8 cellular contexts compared by ENCODE assay signal in the genomic region with DNA sequence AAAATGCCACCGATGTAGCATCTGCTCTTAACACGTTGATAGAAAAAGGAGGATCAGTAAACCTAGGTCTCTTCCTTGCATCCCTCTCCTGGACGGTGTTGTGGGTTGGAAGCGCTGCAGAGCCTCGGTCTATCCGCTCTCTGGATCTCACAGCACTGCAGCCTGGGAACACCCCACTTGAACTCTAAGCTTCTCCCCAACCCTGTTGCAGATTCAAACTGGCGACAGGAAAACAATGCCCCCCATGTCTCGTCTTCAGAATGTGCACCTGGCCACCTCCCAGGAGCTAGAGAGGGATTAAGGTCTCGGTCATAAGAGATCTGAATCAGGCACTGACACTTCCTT. TPM values are rescaled to one million over a fixed set of nuclear protein-coding genes. Genes with fewer than 3 reads are reported as not detected.
DNase-seq lines count a peak whose midpoint lies in the region; ATAC-seq lines count a peak whose summit lies in the region.

No MANE protein-coding gene starts in this region.

- no peaks in the 10 kb centered on the region for H3K9me3 Mint-ChIP-seq in activated naive CD4-positive, alpha-beta T cell treated with anti-CD3 and anti-CD28 coated beads, Interleukin-2, amount 50 U/mL, for 24 hours
- no peaks in the 10 kb centered on the region for H3K9me3 Mint-ChIP-seq in immature natural killer cell
- peaks cover 6% of the 10 kb centered on the region for H3K9me3 Mint-ChIP-seq in stimulated activated effector memory CD8-positive, alpha-beta T cell treated with anti-CD3 and anti-CD28 coated beads, Interleukin-12 subunit alpha, Interleukin-12 subunit beta, amount 100 ng/mL, for 72 hours

- DNase-seq in NCI-H748 (lab: John Stamatoyannopoulos, UW; ENCODE audit: unreplicated experiment): peak; percentile 42
- DNase-seq in NCI-H748 treated with DMSO at 0.1 percent for 48 hours (lab: John Stamatoyannopoulos, UW): no peak
- DNase-seq in LHCN-M2 (ENCODE audit: low read depth): peak; percentile 10
- no peak for DNase-seq in immature natural killer cell
- no peak for DNase-seq in stimulated activated effector memory CD8-positive, alpha-beta T cell treated with anti-CD3 and anti-CD28 coated beads, Interleukin-12 subunit alpha, Interleukin-12 subunit beta, amount 100 ng/mL, for 72 hours (ENCODE audit: low spot score in 2 of 2)
- DNase-seq in OCI-M2 (lab: John Stamatoyannopoulos, UW; ENCODE audit: unreplicated experiment): no peak

- no peaks in the 10 kb centered on the region for H3K27me3 Mint-ChIP-seq in activated naive CD4-positive, alpha-beta T cell treated with anti-CD3 and anti-CD28 coated beads, Interleukin-2, amount 50 U/mL, for 24 hours
- peaks cover 5 to 12% (median 8%) of the 10 kb centered on the region in 3 donors for H3K27me3 Mint-ChIP-seq in immature natural killer cell (ENCODE audit: low read depth in 3 of 3)

- H3K4me1 Mint-ChIP-seq in activated naive CD4-positive, alpha-beta T cell treated with anti-CD3 and anti-CD28 coated beads, Interleukin-2, amount 50 U/mL, for 24 hours: peaks cover 24% of the 10 kb centered on the region
- peaks cover 19 to 34% of the 10 kb centered on the region in 2 donors for H3K4me1 Mint-ChIP-seq in immature natural killer cell
- H3K4me1 Mint-ChIP-seq in stimulated activated effector memory CD8-positive, alpha-beta T cell treated with anti-CD3 and anti-CD28 coated beads, Interleukin-12 subunit alpha, Interleukin-12 subunit beta, amount 100 ng/mL, for 72 hours: peaks cover 21% of the 10 kb centered on the region

- no peaks in the 10 kb centered on the region for H3K36me3 Mint-ChIP-seq in activated naive CD4-positive, alpha-beta T cell treated with anti-CD3 and anti-CD28 coated beads, Interleukin-2, amount 50 U/mL, for 24 hours
- peaks cover 0 to 8% (median 4%) of the 10 kb centered on the region in 3 donors for H3K36me3 Mint-ChIP-seq in immature natural killer cell
- H3K36me3 Mint-ChIP-seq in stimulated activated effector memory CD8-positive, alpha-beta T cell treated with anti-CD3 and anti-CD28 coated beads, Interleukin-12 subunit alpha, Interleukin-12 subunit beta, amount 100 ng/mL, for 72 hours: peaks cover 11% of the 10 kb centered on the region

- H3K4me3 Mint-ChIP-seq in activated naive CD4-positive, alpha-beta T cell treated with anti-CD3 and anti-CD28 coated beads, Interleukin-2, amount 50 U/mL, for 24 hours: peak overlapping the region; percentile 98
- H3K4me3 Mint-ChIP-seq in immature natural killer cell: peak overlapping the region; percentile 96 to 99 (median 96)
- H3K4me3 Mint-ChIP-seq in stimulated activated effector memory CD8-positive, alpha-beta T cell treated with anti-CD3 and anti-CD28 coated beads, Interleukin-12 subunit alpha, Interleukin-12 subunit beta, amount 100 ng/mL, for 72 hours: peak overlapping the region; percentile 98

- peak overlapping the region; percentile 95 for H3K27ac Mint-ChIP-seq in activated naive CD4-positive, alpha-beta T cell treated with anti-CD3 and anti-CD28 coated beads, Interleukin-2, amount 50 U/mL, for 24 hours
- peak overlapping the region; percentile 95 to 98 (median 96) for H3K27ac Mint-ChIP-seq in immature natural killer cell
- peak overlapping the region; percentile 98 for H3K27ac Mint-ChIP-seq in stimulated activated effector memory CD8-positive, alpha-beta T cell treated with anti-CD3 and anti-CD28 coated beads, Interleukin-12 subunit alpha, Interleukin-12 subunit beta, amount 100 ng/mL, for 72 hours

- ATAC-seq in stimulated activated effector memory CD8-positive, alpha-beta T cell treated with anti-CD3 and anti-CD28 coated beads, Interleukin-12 subunit alpha, Interleukin-12 subunit beta, amount 100 ng/mL, for 72 hours: no peak
- ATAC-seq in HG03135 (IDR thresholded peaks at IDR 0.05; ENCODE audit: unreplicated experiment): no peak

RNA-seq across cellular contexts. Expression of a gene that starts 0.5 kb away (rescaled TPM):
- total RNA-seq in LHCN-M2 (2014; rRNA removed): 32.4 and 38.1 TPM in 2 replicates
- polyA plus RNA-seq in LHCN-M2 (2012): 20.3 TPM
- 10 to 100 TPM; 39.9 to 54.9 (median 46.6) TPM for polyA plus RNA-seq in immature natural killer cell

RNA-seq across cellular contexts. Expression of a gene that starts 47.9 kb away (rescaled TPM):
- total RNA-seq in LHCN-M2 (2014; rRNA removed): 8.8 and 11.0 TPM in 2 replicates
- polyA plus RNA-seq in LHCN-M2 (2012): 3.5 TPM
- 1 to 10 TPM in 1 of 3 donors, under 1 TPM in 2; 0.37 to 2.1 (median 0.61) TPM for polyA plus RNA-seq in immature natural killer cell

RNA-seq across cellular contexts. Expression of a gene that starts 53.6 kb away (rescaled TPM):
- 14.6 and 15.6 TPM in 2 replicates for total RNA-seq in LHCN-M2 (2014; rRNA removed)
- 18.2 TPM for polyA plus RNA-seq in LHCN-M2 (2012)
- polyA plus RNA-seq in immature natural killer cell: not detected

Comparison
In these comparisons a context has a peak if more than half of its experiments do, and no peak if none do; other contexts are left out.
1. DNase-seq: peak in NCI-H748 (single experiment) and LHCN-M2 (single experiment); none in NCI-H748 treated with DMSO at 0.1 percent for 48 hours (single experiment), immature natural killer cell (0 of 3), stimulated activated effector memory CD8-positive, alpha-beta T cell treated with anti-CD3 and anti-CD28 coated beads, Interleukin-12 subunit alpha, Interleukin-12 subunit beta, amount 100 ng/mL, for 72 hours (0 of 2) and OCI-M2 (single experiment).
2. Peak in every context shown above with its lines, with median percentiles within 50 percentile points of each other: H3K27ac Mint-ChIP-seq and H3K4me3 Mint-ChIP-seq.